ENCODE assay signal across 9 cellular contexts in the genomic region with DNA sequence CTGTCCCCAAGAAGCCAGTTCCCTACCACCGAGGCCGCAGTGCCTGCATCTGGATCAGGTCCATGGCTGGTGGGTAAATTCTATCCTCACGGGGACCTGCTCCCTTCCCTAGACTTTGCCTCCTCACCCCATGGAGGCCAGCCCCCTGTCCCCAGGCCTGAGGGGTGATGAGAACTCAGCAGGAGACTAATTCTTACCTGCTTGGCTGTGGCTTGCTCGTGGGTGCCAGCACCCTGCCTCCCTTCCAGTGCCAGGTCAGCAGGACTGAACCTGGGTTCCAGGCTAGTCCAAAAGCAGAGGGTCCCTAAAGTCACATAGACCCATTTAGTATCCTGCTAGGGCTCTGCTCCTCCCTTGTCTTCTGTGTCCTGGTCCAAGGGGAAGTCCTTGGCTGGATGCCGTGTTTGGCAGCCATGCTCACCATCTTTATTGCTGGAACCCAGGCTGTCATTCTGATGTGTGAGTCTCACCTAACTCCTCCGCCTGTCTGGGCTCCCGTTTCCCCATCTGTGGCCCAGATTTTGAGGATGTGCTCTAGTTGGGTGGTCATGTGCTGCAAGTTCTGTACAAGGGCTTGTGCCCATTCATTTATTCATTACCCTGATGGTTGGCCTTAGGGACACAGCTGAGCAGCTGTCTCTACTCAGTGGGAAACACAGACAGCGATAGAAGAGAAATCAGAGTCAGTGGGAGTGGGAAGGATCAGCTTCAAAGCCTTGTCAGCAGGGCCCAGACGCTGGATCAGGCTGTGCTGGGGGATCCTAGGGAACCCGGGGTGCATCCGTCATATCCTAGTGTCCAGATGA. TPM values are rescaled to one million over a fixed set of nuclear protein-coding genes. Genes with fewer than 3 reads are reported as not detected.
DNase-seq lines count a peak whose midpoint lies in the region; ATAC-seq, FAIRE-seq and TF ChIP-seq lines count a peak whose summit lies in the region.
"Had no signal": no experiment of that assay in that cellular context is flagged by ENCODE, and none has a peak within 500 bp of the region (broad histone marks: within the 10 kb centered on the region; RNA-seq: fewer than 3 reads in every experiment).

No MANE protein-coding gene starts in this region.

- BruUV-seq in endothelial cell of umbilical vein (replicated peaks; lab: Mats Ljungman, UMichigan): TSS peak; percentile 17

- no peaks in the 10 kb centered on the region for H3K9me3 ChIP-seq in RWPE2 (ENCODE audit: severe bottlenecking)
- H3K9me3 ChIP-seq in endothelial cell of umbilical vein (replicated peaks; ENCODE audit: control insufficient read depth, insufficient read depth, low read length): no peaks in the 10 kb centered on the region
- H3K9me3 ChIP-seq in aorta (ENCODE audit: control insufficient read depth, low read length): no peaks in the 10 kb centered on the region

- CTCF ChIA-PET in endothelial cell of umbilical vein (lab: Charles Lee): interaction anchor here (1.0 to 1.5 kb wide), 4 partner anchors 10 to 165 kb away, joined by 3 to 6 read pairs (median 4); partner anchors contain the start of gene SLC8B1

- dilution Hi-C loops in endothelial cell of umbilical vein (cut with MboI; ENCODE audit: extremely low pct_ligation_motif_present, low sequenced_read_pairs): no loop called here

- peak; percentile 6 for DNase-seq in T-helper 2 cell treated with Interferon-gamma antibody and Interleukin-4, amounts not matched to agents 5 μg/mL and 100 μg/mL, for 36 hours (ENCODE audit: low spot score)
- DNase-seq in T-helper 2 cell (no peak), RWPE2 (ENCODE audit: low spot score) (no peak), endothelial cell of umbilical vein (ENCODE audit: low read depth, low spot score) (no peak), myocyte (ENCODE audit: low read depth) (peak; percentile 11), aorta (peak; percentile 74 to 85), NCI-H1417 treated with DMSO at 0.1 percent for 48 hours (lab: John Stamatoyannopoulos, UW) (no peak)

- ATAC-seq in RWPE2 (ENCODE audit: low read depth): peak; percentile 5; the same call in 2 of the 3 replicates
- peak; percentile 54 for ATAC-seq in aorta (ENCODE audit: low FRiP score)
- no peak for ATAC-seq in GM21526 (IDR thresholded peaks at IDR 0.05; ENCODE audit: low FRiP score, unreplicated experiment)

- 30 to 31% methylated on average over 11 of the region's 11 CpGs for whole genome bisulfite sequencing in aorta, 2 donors

- no peaks in the 10 kb centered on the region for H3K4me1 ChIP-seq in RWPE2 (ENCODE audit: insufficient read depth, poor library complexity, severe bottlenecking)
- peaks cover 6% of the 10 kb centered on the region for H3K4me1 ChIP-seq in endothelial cell of umbilical vein (ENCODE audit: control insufficient read depth, extremely low read depth, insufficient read depth, low read length)
- no peaks in the 10 kb centered on the region for H3K4me1 ChIP-seq in aorta (ENCODE audit: control insufficient read depth in 1 of 2, insufficient read depth in 2 of 2, low read length in 2 of 2)

- TF ChIP-seq POLR2A in endothelial cell of umbilical vein (IDR thresholded peaks at IDR 0.05; ENCODE audit: low read depth, low read length): no peak

- H2AFZ ChIP-seq in endothelial cell of umbilical vein (ENCODE audit: low read depth, low read length): peak overlapping the region; percentile 87

- H3K9me3 Mint-ChIP-seq in T-helper 2 cell treated with Interferon-gamma antibody and Interleukin-4, amounts not matched to agents 5 μg/mL and 100 μg/mL, for 36 hours: no peaks in the 10 kb centered on the region

- peaks cover 9% of the 10 kb centered on the region for H3K79me2 ChIP-seq in endothelial cell of umbilical vein (ENCODE audit: control insufficient read depth, insufficient read depth, low read length)

- peak overlapping the region; percentile 62 for H3K9ac ChIP-seq in endothelial cell of umbilical vein (replicated peaks; ENCODE audit: extremely low read depth, insufficient read depth, low read length)

- no peaks in the 10 kb centered on the region for H3K36me3 Mint-ChIP-seq in T-helper 2 cell treated with Interferon-gamma antibody and Interleukin-4, amounts not matched to agents 5 μg/mL and 100 μg/mL, for 36 hours (ENCODE audit: low read depth)

- H3K27me3 ChIP-seq in RWPE2 (ENCODE audit: insufficient read depth, poor library complexity, severe bottlenecking) (no peaks in the 10 kb centered on the region), endothelial cell of umbilical vein (ENCODE audit: control insufficient read depth in 2 of 2, insufficient read depth in 2 of 2, low read length in 2 of 2) (no peaks in the 10 kb centered on the region), aorta (ENCODE audit: control insufficient read depth in 1 of 2, insufficient read depth in 2 of 2, low read length in 1 of 2) (no peaks in the 10 kb centered on the region)

- H3K27me3 Mint-ChIP-seq in T-helper 2 cell treated with Interferon-gamma antibody and Interleukin-4, amounts not matched to agents 5 μg/mL and 100 μg/mL, for 36 hours (ENCODE audit: low read depth): no peaks in the 10 kb centered on the region

- TF ChIP-seq CTCF in RWPE2 (IDR thresholded peaks at IDR 0.05; ENCODE audit: poor library complexity, severe bottlenecking) (no peak), endothelial cell of umbilical vein (IDR thresholded peaks at IDR 0.05; ENCODE audit: extremely low read depth in 1 of 2, insufficient read depth in 1 of 2, low read depth in 1 of 2, low read length in 2 of 2) (no peak)

- peak overlapping the region; percentile 59 for H3K27ac Mint-ChIP-seq in T-helper 2 cell treated with Interferon-gamma antibody and Interleukin-4, amounts not matched to agents 5 μg/mL and 100 μg/mL, for 36 hours

- H3K4me1 Mint-ChIP-seq in T-helper 2 cell treated with Interferon-gamma antibody and Interleukin-4, amounts not matched to agents 5 μg/mL and 100 μg/mL, for 36 hours (ENCODE audit: low read depth): peaks cover 6% of the 10 kb centered on the region

- POLR2A ChIA-PET in endothelial cell of umbilical vein (lab: Charles Lee): interaction anchor here (0.6 kb wide), 1 partner anchor 33 kb away, joined by 3 read pairs; no protein-coding TSS in a partner anchor

- intact Hi-C loops in endothelial cell of umbilical vein (cut with micrococcal nuclease) (no loop called here), aorta (cut with DNase I) (loop anchor here (2.0 to 5.0 kb wide), 2 partner anchors 25 to 162 kb away; partner anchors contain the start of gene SLC8B1 (in 1 of the 2))

- no peak for FAIRE-seq in endothelial cell of umbilical vein (lab: Jason Lieb, UNC)

- H3K4me3 Mint-ChIP-seq in T-helper 2 cell treated with Interferon-gamma antibody and Interleukin-4, amounts not matched to agents 5 μg/mL and 100 μg/mL, for 36 hours: peak overlapping the region; percentile 86

- no peaks in the 10 kb centered on the region for H3K36me3 ChIP-seq in RWPE2 (ENCODE audit: low read depth)
- H3K36me3 ChIP-seq in endothelial cell of umbilical vein (ENCODE audit: control insufficient read depth in 2 of 2, extremely low read depth in 1 of 2, insufficient read depth in 2 of 2, low read length in 2 of 2): no peaks in the 10 kb centered on the region
- no peaks in the 10 kb centered on the region for H3K36me3 ChIP-seq in aorta (ENCODE audit: control insufficient read depth in 1 of 2, insufficient read depth in 2 of 2, low read length in 1 of 2)

- peak overlapping the region; percentile 79 for H3K4me2 ChIP-seq in endothelial cell of umbilical vein (ENCODE audit: insufficient read depth, low read length)

- no peaks in the 10 kb centered on the region for H3K9me1 ChIP-seq in endothelial cell of umbilical vein (replicated peaks; ENCODE audit: control insufficient read depth, extremely low read depth, insufficient read depth, low read length)

- no peaks in the 10 kb centered on the region for H4K20me1 ChIP-seq in endothelial cell of umbilical vein (replicated peaks; ENCODE audit: control insufficient read depth, extremely low read depth, insufficient read depth, low read length)

- H3K27ac ChIP-seq in RWPE2 (ENCODE audit: poor library complexity, severe bottlenecking): no peak overlapping the region
- H3K27ac ChIP-seq in endothelial cell of umbilical vein (ENCODE audit: insufficient read depth, low read depth, low read length): no peak overlapping the region
- peak overlapping the region in 1 of 2 donors; percentile 75 for H3K27ac ChIP-seq in aorta (ENCODE audit: low read depth in 1 of 2, low read length in 2 of 2)

- peak overlapping the region; percentile 91 for H3K4me3 ChIP-seq in RWPE2 (ENCODE audit: severe bottlenecking)
- H3K4me3 ChIP-seq in endothelial cell of umbilical vein (replicated peaks in 1 of 3; ENCODE audit: insufficient read depth in 1 of 3, low read depth in 1 of 3, low read length in 3 of 3): peak overlapping the region; percentile 35 to 62 (median 57)
- H3K4me3 ChIP-seq in aorta (ENCODE audit: low read length in 2 of 2): peak overlapping the region; percentile 28 to 90

RNA-seq across cellular contexts. Expression of gene PLBD2, which starts 0.9 kb away (rescaled TPM):
- total RNA-seq in endothelial cell of umbilical vein (44.8 and 46.8 TPM in 2 replicates), myocyte (25.9 and 30.8 TPM in 2 replicates), aorta (10 to 100 TPM; 60.6 to 76.1 TPM)
- polyA plus RNA-seq in endothelial cell of umbilical vein (20.3 and 24.4 TPM in 2 replicates), aorta (10 to 100 TPM; 11.6 to 31.7 TPM)
- 18.7 and 19.9 TPM in 2 replicates for polyA plus RNA-seq in endothelial cell of umbilical vein (2011; cell fraction: cytosol; rRNA removed)
- 11.3 TPM in 2 replicates for polyA plus RNA-seq in endothelial cell of umbilical vein (2011; cell fraction: nucleus; rRNA removed)
- 34.8 and 40.2 TPM in 2 replicates for polyA plus RNA-seq in endothelial cell of umbilical vein (2012)
- 46.2 and 53.5 TPM in 2 replicates for polyA minus RNA-seq in endothelial cell of umbilical vein
- polyA minus RNA-seq in endothelial cell of umbilical vein (2011; cell fraction: cytosol; rRNA and poly(A)+ RNA removed): 11.6 TPM
- 11.0 and 11.3 TPM in 2 replicates for polyA minus RNA-seq in endothelial cell of umbilical vein (2011; cell fraction: nucleus; rRNA and poly(A)+ RNA removed)
- 67.9 TPM for polyA plus RNA-seq in myocyte (2012)

RNA-seq across cellular contexts. Expression of gene SLC8B1, which starts 24.4 kb away (rescaled TPM):
- total RNA-seq in endothelial cell of umbilical vein (28.4 and 29.9 TPM in 2 replicates), myocyte (6.2 and 20.2 TPM in 2 replicates), aorta (10 to 100 TPM; 32.8 to 48.6 TPM)
- polyA plus RNA-seq in endothelial cell of umbilical vein (45.4 and 50.6 TPM in 2 replicates), aorta (10 to 100 TPM in 1 of 2 donors, 1 to 10 TPM in 1; 8.1 to 46.6 TPM)
- 19.8 and 20.2 TPM in 2 replicates for polyA plus RNA-seq in endothelial cell of umbilical vein (2011; cell fraction: cytosol; rRNA removed)
- 58.1 and 60.3 TPM in 2 replicates for polyA plus RNA-seq in endothelial cell of umbilical vein (2011; cell fraction: nucleus; rRNA removed)
- 33.6 TPM in 2 replicates for polyA plus RNA-seq in endothelial cell of umbilical vein (2012)
- 52.3 and 56.8 TPM in 2 replicates for polyA minus RNA-seq in endothelial cell of umbilical vein
- polyA minus RNA-seq in endothelial cell of umbilical vein (2011; cell fraction: cytosol; rRNA and poly(A)+ RNA removed): 20.8 TPM
- 22.2 and 26.7 TPM in 2 replicates for polyA minus RNA-seq in endothelial cell of umbilical vein (2011; cell fraction: nucleus; rRNA and poly(A)+ RNA removed)
- polyA plus RNA-seq in myocyte (2012): 16.0 TPM

RNA-seq across cellular contexts. Expression of gene SDS, which starts 44.4 kb away (rescaled TPM):
- total RNA-seq in endothelial cell of umbilical vein (not detected in 2 replicates), myocyte (not detected in 2 replicates), aorta (1 to 10 TPM; 1.8 to 4.4 TPM)
- polyA plus RNA-seq in endothelial cell of umbilical vein (not detected in 2 replicates), aorta (1 to 10 TPM; 1.0 to 9.9 TPM)
- polyA plus RNA-seq in endothelial cell of umbilical vein (2011; cell fraction: cytosol; rRNA removed): not detected in 2 replicates
- polyA plus RNA-seq in endothelial cell of umbilical vein (2011; cell fraction: nucleus; rRNA removed): not detected in 2 replicates
- not detected in 2 replicates for polyA plus RNA-seq in endothelial cell of umbilical vein (2012)
- not detected in 2 replicates for polyA minus RNA-seq in endothelial cell of umbilical vein
- not detected for polyA minus RNA-seq in endothelial cell of umbilical vein (2011; cell fraction: cytosol; rRNA and poly(A)+ RNA removed)
- not detected in 2 replicates for polyA minus RNA-seq in endothelial cell of umbilical vein (2011; cell fraction: nucleus; rRNA and poly(A)+ RNA removed)
- polyA plus RNA-seq in myocyte (2012): 0.05 TPM
- total RNA-seq: dermis microvascular lymphatic vessel endothelial cell had no signal

Comparison
In these comparisons a context has a peak if more than half of its experiments do, and no peak if none do; other contexts are left out.
1. DNase-seq: peak in T-helper 2 cell treated with Interferon-gamma antibody and Interleukin-4, amounts not matched to agents 5 μg/mL and 100 μg/mL, for 36 hours (single experiment), myocyte (single experiment) and aorta (2 of 2); none in T-helper 2 cell (0 of 5), RWPE2 (single experiment), endothelial cell of umbilical vein (single experiment) and NCI-H1417 treated with DMSO at 0.1 percent for 48 hours (single experiment).
2. Peak in every context shown above with its lines, with median percentiles within 50 percentile points of each other: H3K4me3 ChIP-seq.